In genomic region chr7:33807779-33808482, GRCh38 we compare ENCODE assay signal across 8 cellular contexts.
DNase-seq lines count a peak whose midpoint lies in the region; ATAC-seq and TF ChIP-seq lines count a peak whose summit lies in the region.

No MANE protein-coding gene starts in this region.

- H3K9me2 ChIP-seq in PC-9 (ENCODE audit: insufficient read depth) = no peaks in the 10 kb centered on the region

- H3K4me1 ChIP-seq in ACC112 (ENCODE audit: control insufficient read depth, insufficient read depth, low read length, unreplicated experiment) (peaks cover 46% of the 10 kb centered on the region), PC-9 (replicated peaks; ENCODE audit: insufficient read depth) (no peaks in the 10 kb centered on the region), esophagus squamous epithelium (peaks cover 0 to 19% (median 11%) of the 10 kb centered on the region in 3 donors)

- H3K79me2 ChIP-seq in ACC112 (ENCODE audit: control insufficient read depth, insufficient read depth, low read length, unreplicated experiment) (no peaks in the 10 kb centered on the region), PC-9 (ENCODE audit: low read depth) (no peaks in the 10 kb centered on the region)

- no peaks in the 10 kb centered on the region for H3K36me3 ChIP-seq in ACC112 (ENCODE audit: insufficient read depth, low read length)
- no peaks in the 10 kb centered on the region for H3K36me3 ChIP-seq in PC-9 (ENCODE audit: low read depth)
- H3K36me3 ChIP-seq in esophagus squamous epithelium = no peaks in the 10 kb centered on the region

- H3K9me3 ChIP-seq in PC-9 (ENCODE audit: insufficient read depth, low read depth) = no peaks in the 10 kb centered on the region
- H3K9me3 ChIP-seq in esophagus squamous epithelium = no peaks in the 10 kb centered on the region

- ATAC-seq in GM18498 (IDR thresholded peaks at IDR 0.05; ENCODE audit: unreplicated experiment) (peak; percentile 52), HG02938 (IDR thresholded peaks at IDR 0.05; ENCODE audit: unreplicated experiment) (no peak), GM21529 (IDR thresholded peaks at IDR 0.05; ENCODE audit: unreplicated experiment) (no peak)

- H3K27me3 ChIP-seq in ACC112 (ENCODE audit: insufficient read depth, low read length) = no peaks in the 10 kb centered on the region
- H3K27me3 ChIP-seq in PC-9 (ENCODE audit: insufficient read depth, low read depth) = peaks cover 15% of the 10 kb centered on the region
- H3K27me3 ChIP-seq in esophagus squamous epithelium = no peaks in the 10 kb centered on the region

- peak overlapping the region; percentile 42 for H3K4me3 ChIP-seq in ACC112 (ENCODE audit: low read depth, low read length)
- H3K4me3 ChIP-seq in PC-9 = no peak overlapping the region
- no peak overlapping the region for H3K4me3 ChIP-seq in esophagus squamous epithelium

- intact Hi-C loops in PC-9 (cut with micrococcal nuclease; ENCODE audit: unreplicated experiment) (loop anchor here (2.0 kb wide), 1 partner anchor 73 kb away; no protein-coding TSS in a partner anchor), esophagus squamous epithelium (cut with DNase I) (no loop called here)

- no peaks in the 10 kb centered on the region for H3F3A ChIP-seq in PC-9 (ENCODE audit: insufficient read depth, low read depth)

- POLR2A ChIA-PET in PC-9 (lab: Charles Lee; ENCODE audit: unreplicated experiment) = no interaction called here

- TF ChIP-seq POLR2A in esophagus squamous epithelium (IDR thresholded peaks at IDR 0.05) = no peak

- no peaks in the 10 kb centered on the region for H4K20me1 ChIP-seq in PC-9 (ENCODE audit: insufficient read depth)

- BruUV-seq in PC-9 (replicated peaks; lab: Mats Ljungman, UMichigan) = no TSS peak

- peak; percentile 50; the same call in 1 of the 2 replicates for TF ChIP-seq CTCF in PC-9 (conservative IDR thresholded peaks at IDR 0.05)
- peak in 3 of 6 experiments; percentile 13 to 61 (median 16) for TF ChIP-seq CTCF in esophagus squamous epithelium (IDR thresholded peaks at IDR 0.05)

- DNase-seq in PC-9 (peak; percentile 31 to 43), glomerular endothelial cell (ENCODE audit: extremely low read depth, low read depth, low spot score) (peak; percentile 71), esophagus squamous epithelium (lab: John Stamatoyannopoulos, UW) (no peak)
- DNase-seq in activated CD8-positive, alpha-beta memory T cell treated with anti-CD3 and anti-CD28 coated beads for 24 hours = no peak

- H2AFZ ChIP-seq in ACC112 (ENCODE audit: low read length, unreplicated experiment) = peak overlapping the region; percentile 65
- H2AFZ ChIP-seq in PC-9 = no peak overlapping the region

- peak overlapping the region; percentile 96 for H3K27ac ChIP-seq in ACC112 (ENCODE audit: low read depth, low read length)
- H3K27ac ChIP-seq in PC-9 = no peak overlapping the region
- H3K27ac ChIP-seq in esophagus squamous epithelium = no peak overlapping the region

- CTCF ChIA-PET in PC-9 (lab: Charles Lee) = interaction anchor here (0.6 to 1.3 kb wide), 2 partner anchors 97 to 125 kb away, joined by 3 to 9 read pairs; no protein-coding TSS in a partner anchor

- H3K4me2 ChIP-seq in PC-9 = no peak overlapping the region

- WGBS in esophagus squamous epithelium, 2 donors = 51 to 71% methylated on average over 4 to 5 of the region's 10 CpGs

Comparison
In these comparisons a context has a peak if more than half of its experiments do, and no peak if none do; other contexts are left out.
1. DNase-seq: peak in PC-9 (2 of 2) and glomerular endothelial cell (single experiment); none in esophagus squamous epithelium (single experiment) and activated CD8-positive, alpha-beta memory T cell treated with anti-CD3 and anti-CD28 coated beads for 24 hours (single experiment).